In the genomic region with DNA sequence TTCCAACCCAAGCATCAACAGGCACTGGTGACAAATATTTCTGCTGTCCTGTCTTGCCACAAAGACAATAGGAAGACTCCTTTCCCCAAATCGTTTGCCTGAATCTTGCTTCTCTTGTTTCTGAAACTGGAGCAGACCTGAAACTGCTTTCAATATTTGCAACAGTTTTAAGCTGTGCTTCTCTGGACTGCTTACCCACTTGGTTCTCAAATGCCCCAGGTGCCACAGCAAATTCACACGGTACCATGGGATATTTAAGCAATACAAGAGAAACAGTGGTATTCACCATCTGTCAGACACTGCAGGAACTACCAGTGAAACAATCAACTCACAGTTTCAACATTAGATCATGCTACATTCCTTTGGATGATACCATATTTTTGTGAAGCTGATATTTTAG, we compare ENCODE assay signal across 4 cellular contexts.
"Had no signal": no experiment of that assay in that cellular context is flagged by ENCODE, and none has a peak within 500 bp of the region (broad histone marks: within the 10 kb centered on the region; RNA-seq: fewer than 3 reads in every experiment).

No MANE protein-coding gene starts in this region.

- DNase-seq: H9, HCEC 1CT, IMR-90 had no signal

- H3K4me3 ChIP-seq: GM23338 had no signal

- ATAC-seq: GM23338 had no signal

- H3K4me3 Mint-ChIP-seq: GM23338, H9 had no signal

- H3K27ac Mint-ChIP-seq: GM23338, H9 had no signal

- H3K4me1 Mint-ChIP-seq: GM23338, H9 had no signal
